8 cellular contexts compared by ENCODE assay signal in the genomic region with DNA sequence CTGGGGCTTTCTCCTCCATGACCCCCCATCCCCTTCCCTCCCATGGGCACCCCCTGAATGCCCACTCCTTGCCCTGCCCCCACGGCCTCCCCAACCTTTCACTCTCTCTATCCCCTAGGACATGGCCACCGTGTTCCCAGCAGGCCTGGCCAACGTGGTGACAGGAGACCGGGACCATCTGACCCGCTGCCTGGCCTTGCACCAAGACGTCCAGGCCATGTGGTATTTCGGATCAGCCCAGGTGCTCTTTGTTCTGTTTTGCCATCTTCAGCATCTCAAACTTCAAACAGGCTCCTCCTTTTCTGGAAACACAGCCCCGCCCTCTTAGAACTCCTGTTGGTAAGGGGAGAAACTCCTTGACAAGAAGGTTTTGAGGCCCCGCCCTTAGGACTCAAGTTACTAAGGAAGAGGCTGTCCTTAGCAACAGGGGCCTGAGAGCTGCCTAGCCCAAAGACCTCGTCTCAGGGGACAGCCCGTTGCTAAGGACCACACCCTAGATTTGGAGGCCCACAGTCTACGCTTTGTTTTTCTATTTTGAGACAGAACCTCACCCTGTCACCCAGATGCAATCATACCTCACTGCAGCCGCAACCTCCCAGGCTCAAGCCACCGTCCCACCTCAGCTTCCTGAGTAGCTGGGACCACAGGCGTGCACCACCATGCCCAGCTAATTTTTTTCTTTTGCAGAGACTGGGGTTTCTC. TPM values are rescaled to one million over a fixed set of nuclear protein-coding genes. Genes with fewer than 3 reads are reported as not detected.
A peak's percentile ranks its signal among the peaks of the same experiment; 100 is the strongest.
DNase-seq lines count a peak whose midpoint lies in the region; ATAC-seq and TF ChIP-seq lines count a peak whose summit lies in the region.

No MANE protein-coding gene starts in this region.

- peak overlapping the region; percentile 89 for H3K27ac ChIP-seq in CD8-positive, alpha-beta memory T cell (ENCODE audit: low read depth, low read length)
- H3K27ac ChIP-seq in effector memory CD4-positive, alpha-beta T cell (ENCODE audit: insufficient read depth, low read length, poor library complexity, severe bottlenecking) = peak overlapping the region; percentile 93

- CTCF ChIA-PET in CD8-positive, alpha-beta memory T cell (lab: Charles Lee) = interaction anchor here (0.6 to 3.2 kb wide), 10 partner anchors 10 to 242 kb away, joined by 3 to 51 read pairs (median 6); partner anchors contain the start of genes ALDH16A1, PIH1D1 and PRMT1

- DNase-seq in CD8-positive, alpha-beta memory T cell = peak; percentile 75 to 98 (median 97)
- DNase-seq in LHCN-M2 (ENCODE audit: low read depth) (peak; percentile 52), nephron progenitor cell (peak; percentile 64), OCI-M2 (lab: John Stamatoyannopoulos, UW; ENCODE audit: unreplicated experiment) (no peak)
- DNase-seq in activated CD4-positive, alpha-beta T cell treated with anti-CD3 and anti-CD28 coated beads for 48 hours = peak; percentile 82
- peak; percentile 90 to 94 (median 93) for DNase-seq in effector memory CD4-positive, alpha-beta T cell

- H3K4me3 ChIP-seq in CD8-positive, alpha-beta memory T cell (ENCODE audit: low read length) = peak overlapping the region; percentile 34
- peak overlapping the region; percentile 23 for H3K4me3 ChIP-seq in effector memory CD4-positive, alpha-beta T cell (ENCODE audit: insufficient read depth, low read depth, low read length, poor library complexity, severe bottlenecking)

- H3K9me3 Mint-ChIP-seq in CD8-positive, alpha-beta memory T cell = peaks cover 0 to 2% (median 0%) of the 10 kb centered on the region in 5 donors
- H3K9me3 Mint-ChIP-seq in nephron progenitor cell = no peaks in the 10 kb centered on the region

- H3K27me3 Mint-ChIP-seq in CD8-positive, alpha-beta memory T cell = peaks cover 0 to 2% of the 10 kb centered on the region in 2 donors
- peaks cover 6% of the 10 kb centered on the region for H3K27me3 Mint-ChIP-seq in nephron progenitor cell (ENCODE audit: low read depth, poor library complexity)

- TF ChIP-seq CTCF in nephron progenitor cell (IDR thresholded peaks at IDR 0.05) = no peak

- H3K36me3 Mint-ChIP-seq in CD8-positive, alpha-beta memory T cell = peaks cover 2 to 15% (median 5%) of the 10 kb centered on the region in 3 donors
- H3K36me3 Mint-ChIP-seq in nephron progenitor cell (ENCODE audit: low read depth) = peaks cover 14% of the 10 kb centered on the region

- H3K27me3 ChIP-seq in CD8-positive, alpha-beta memory T cell (ENCODE audit: insufficient read depth, low read length, poor library complexity, severe bottlenecking) = no peaks in the 10 kb centered on the region
- H3K27me3 ChIP-seq in effector memory CD4-positive, alpha-beta T cell (replicated peaks; ENCODE audit: control insufficient read depth, insufficient read depth, low read length, poor library complexity, severe bottlenecking) = no peaks in the 10 kb centered on the region

- peak; percentile 38 for ATAC-seq in GM21360 (IDR thresholded peaks at IDR 0.05; ENCODE audit: unreplicated experiment)
- ATAC-seq in HG02763 (IDR thresholded peaks at IDR 0.05; ENCODE audit: unreplicated experiment) = no peak

- H3K36me3 ChIP-seq in CD8-positive, alpha-beta memory T cell (ENCODE audit: insufficient read depth, low read length) = no peaks in the 10 kb centered on the region
- H3K36me3 ChIP-seq in effector memory CD4-positive, alpha-beta T cell (ENCODE audit: control insufficient read depth, insufficient read depth, low read length) = peaks cover 24% of the 10 kb centered on the region

- H3K4me1 Mint-ChIP-seq in CD8-positive, alpha-beta memory T cell = peaks cover 36 to 54% (median 41%) of the 10 kb centered on the region in 3 donors
- H3K4me1 Mint-ChIP-seq in nephron progenitor cell = peaks cover 8% of the 10 kb centered on the region

- H3K27ac Mint-ChIP-seq in CD8-positive, alpha-beta memory T cell = peak overlapping the region; percentile 94 to 100 (median 99)
- no peak overlapping the region for H3K27ac Mint-ChIP-seq in nephron progenitor cell

- POLR2A ChIA-PET in CD8-positive, alpha-beta memory T cell (lab: Charles Lee) = interaction anchor here (0.5 to 3.7 kb wide), 10 partner anchors 10 to 298 kb away, joined by 3 to 62 read pairs (median 5); partner anchors contain the start of genes ALDH16A1, AP2A1 and PIH1D1

- H3K4me3 Mint-ChIP-seq in CD8-positive, alpha-beta memory T cell = peak overlapping the region; percentile 51 to 92 (median 76)
- H3K4me3 Mint-ChIP-seq in nephron progenitor cell = no peak overlapping the region

- H3K4me1 ChIP-seq in CD8-positive, alpha-beta memory T cell (ENCODE audit: insufficient read depth, low read length) = peaks cover 65% of the 10 kb centered on the region
- peaks cover 55% of the 10 kb centered on the region for H3K4me1 ChIP-seq in effector memory CD4-positive, alpha-beta T cell (ENCODE audit: control insufficient read depth, insufficient read depth, low read length, poor library complexity, severe bottlenecking)

- H3K9me3 ChIP-seq in CD8-positive, alpha-beta memory T cell (ENCODE audit: low read length) = no peaks in the 10 kb centered on the region
- no peaks in the 10 kb centered on the region for H3K9me3 ChIP-seq in effector memory CD4-positive, alpha-beta T cell (ENCODE audit: control insufficient read depth, low read length)

RNA-seq across cellular contexts. Expression of gene FLT3LG, which starts 5.1 kb away (rescaled TPM):
- total RNA-seq in CD8-positive, alpha-beta memory T cell = 10 to 100 TPM; 63.9 to 71.5 TPM
- 148 TPM for polyA plus RNA-seq in CD8-positive, alpha-beta memory T cell
- total RNA-seq in LHCN-M2 (2014; rRNA removed) = 2.6 and 4.6 TPM in 2 replicates
- polyA plus RNA-seq in LHCN-M2 (2012) = 10.0 TPM

RNA-seq across cellular contexts. Expression of gene ALDH16A1, which starts 15.9 kb away (rescaled TPM):
- total RNA-seq in CD8-positive, alpha-beta memory T cell = 10 to 100 TPM; 46.7 to 51.8 TPM
- 32.5 TPM for polyA plus RNA-seq in CD8-positive, alpha-beta memory T cell
- 34.8 and 42.6 TPM in 2 replicates for total RNA-seq in LHCN-M2 (2014; rRNA removed)
- 15.0 TPM for polyA plus RNA-seq in LHCN-M2 (2012)

RNA-seq across cellular contexts. Expression of gene PIH1D1, which starts 17.3 kb away (rescaled TPM):
- 100 to 1,000 TPM; 132 to 138 TPM for total RNA-seq in CD8-positive, alpha-beta memory T cell
- 81.8 TPM for polyA plus RNA-seq in CD8-positive, alpha-beta memory T cell
- 81.1 and 90.7 TPM in 2 replicates for total RNA-seq in LHCN-M2 (2014; rRNA removed)
- polyA plus RNA-seq in LHCN-M2 (2012) = 73.2 TPM

RNA-seq across cellular contexts. Expression of gene RPL13A, which starts 18.5 kb away (rescaled TPM):
- 1,000 to 10,000 TPM; 3,865 to 3,912 TPM for total RNA-seq in CD8-positive, alpha-beta memory T cell
- 2,679 TPM for polyA plus RNA-seq in CD8-positive, alpha-beta memory T cell
- 1,577 and 2,027 TPM in 2 replicates for total RNA-seq in LHCN-M2 (2014; rRNA removed)
- polyA plus RNA-seq in LHCN-M2 (2012) = 4,334 TPM

RNA-seq across cellular contexts. Expression of gene RPS11, which starts 27.3 kb away (rescaled TPM):
- total RNA-seq in CD8-positive, alpha-beta memory T cell = 1,000 to 10,000 TPM; 2,863 to 2,871 TPM
- 1,959 TPM for polyA plus RNA-seq in CD8-positive, alpha-beta memory T cell
- 2,307 and 2,635 TPM in 2 replicates for total RNA-seq in LHCN-M2 (2014; rRNA removed)
- polyA plus RNA-seq in LHCN-M2 (2012) = 3,429 TPM

Comparison
In these comparisons a context has a peak if more than half of its experiments do, and no peak if none do; other contexts are left out.
1. RNA of gene FLT3LG, which starts 5.1 kb away (total RNA-seq): 63.9 to 71.5 TPM in CD8-positive, alpha-beta memory T cell; 2.6 to 4.6 TPM in LHCN-M2; every median in the first group is over 10 times any median in the second.